ENCODE assay signal across 8 cellular contexts in the genomic region with DNA sequence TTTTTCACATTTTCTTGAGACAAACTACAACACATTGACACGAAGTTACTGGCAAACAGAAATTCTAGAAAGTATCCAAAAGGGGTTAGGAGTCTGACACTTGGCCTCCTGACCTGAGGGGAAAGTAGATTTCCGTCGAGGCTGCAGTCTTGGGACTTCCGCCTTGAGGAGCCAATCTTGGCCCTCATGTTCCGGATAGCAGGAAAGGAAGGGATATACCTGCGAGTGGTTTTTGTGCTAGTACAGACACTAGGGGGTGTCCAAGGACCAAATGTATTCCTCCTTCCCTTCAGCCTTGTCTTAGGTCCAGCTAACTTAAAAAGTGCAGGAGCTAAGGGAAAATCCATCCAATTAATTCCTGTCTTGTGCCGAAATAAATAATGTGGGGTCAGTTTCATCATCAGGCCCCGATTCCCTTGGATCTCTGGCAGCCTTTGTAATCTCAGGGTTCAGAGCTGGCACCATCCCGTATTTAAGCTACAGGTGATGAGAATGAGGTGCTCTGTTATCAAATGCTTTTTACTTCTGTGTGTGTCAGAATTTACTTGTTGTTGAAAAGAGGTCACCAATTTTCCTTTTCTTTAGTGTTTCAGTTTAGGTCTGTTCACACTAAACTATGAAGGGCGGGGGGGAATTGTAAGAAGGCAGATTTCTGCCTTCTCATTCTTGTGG.
DNase-seq lines count a peak whose midpoint lies in the region; ATAC-seq and TF ChIP-seq lines count a peak whose summit lies in the region.

No MANE protein-coding gene starts in this region.

- H3K9me3 Mint-ChIP-seq in T-helper 2 cell treated with Interferon-gamma antibody and Interleukin-4, amounts not matched to agents 5 μg/mL and 100 μg/mL, for 36 hours = no peaks in the 10 kb centered on the region
- no peaks in the 10 kb centered on the region for H3K9me3 Mint-ChIP-seq in progenitor cell of endocrine pancreas (ENCODE audit: low read depth)

- H3K36me3 Mint-ChIP-seq in T-helper 2 cell treated with Interferon-gamma antibody and Interleukin-4, amounts not matched to agents 5 μg/mL and 100 μg/mL, for 36 hours (ENCODE audit: low read depth) = no peaks in the 10 kb centered on the region
- H3K36me3 Mint-ChIP-seq in progenitor cell of endocrine pancreas (ENCODE audit: insufficient read depth) = no peaks in the 10 kb centered on the region

- ATAC-seq in GM19025 (IDR thresholded peaks at IDR 0.05; ENCODE audit: low read depth, unreplicated experiment) (peak; percentile 64), HG03097 (IDR thresholded peaks at IDR 0.05; ENCODE audit: low FRiP score, unreplicated experiment) (peak; percentile 96), foreskin keratinocyte (peak; percentile 95)

- TF ChIP-seq CTCF in foreskin keratinocyte (conservative IDR thresholded peaks at IDR 0.05) (peak; percentile 92), progenitor cell of endocrine pancreas (IDR thresholded peaks at IDR 0.05; ENCODE audit: unreplicated experiment) (peak; percentile 72)

- H3K4me3 Mint-ChIP-seq in T-helper 2 cell treated with Interferon-gamma antibody and Interleukin-4, amounts not matched to agents 5 μg/mL and 100 μg/mL, for 36 hours = no peak overlapping the region
- H3K4me3 Mint-ChIP-seq in progenitor cell of endocrine pancreas (ENCODE audit: low read depth) = no peak overlapping the region

- no peak overlapping the region for H3K27ac Mint-ChIP-seq in T-helper 2 cell treated with Interferon-gamma antibody and Interleukin-4, amounts not matched to agents 5 μg/mL and 100 μg/mL, for 36 hours
- no peak overlapping the region for H3K27ac Mint-ChIP-seq in progenitor cell of endocrine pancreas

- H3K27ac ChIP-seq in foreskin keratinocyte = no peak overlapping the region

- H3K4me1 ChIP-seq in foreskin keratinocyte = no peaks in the 10 kb centered on the region

- DNase-seq in D341Med (ENCODE audit: low spot score) (peak; percentile 56), NCI-H2081 (lab: John Stamatoyannopoulos, UW) (peak; percentile 85 to 89), foreskin keratinocyte (peak; percentile 49 to 72), progenitor cell of endocrine pancreas (ENCODE audit: low spot score, unreplicated experiment) (peak; percentile 20)
- peak; percentile 4 for DNase-seq in T-helper 2 cell treated with Interferon-gamma antibody and Interleukin-4, amounts not matched to agents 5 μg/mL and 100 μg/mL, for 36 hours (ENCODE audit: low spot score)
- DNase-seq in activated CD8-positive, alpha-beta memory T cell treated with anti-CD3 and anti-CD28 coated beads, Interleukin-2, amount 50 U/mL, for 4 hours = no peak

- H3K27me3 Mint-ChIP-seq in T-helper 2 cell treated with Interferon-gamma antibody and Interleukin-4, amounts not matched to agents 5 μg/mL and 100 μg/mL, for 36 hours (ENCODE audit: low read depth) = peaks cover 2% of the 10 kb centered on the region
- H3K27me3 Mint-ChIP-seq in progenitor cell of endocrine pancreas = no peaks in the 10 kb centered on the region

- H3K4me1 Mint-ChIP-seq in T-helper 2 cell treated with Interferon-gamma antibody and Interleukin-4, amounts not matched to agents 5 μg/mL and 100 μg/mL, for 36 hours (ENCODE audit: low read depth) = peaks cover 17% of the 10 kb centered on the region
- peaks cover 10% of the 10 kb centered on the region for H3K4me1 Mint-ChIP-seq in progenitor cell of endocrine pancreas (ENCODE audit: low read depth)

- no peaks in the 10 kb centered on the region for H3K27me3 ChIP-seq in foreskin keratinocyte
